Comparison of ENCODE assay signal across 2 cellular contexts in genomic region chr7:100791881-100792666, GRCh38.
TF ChIP-seq lines count a peak whose summit lies in the region.

No MANE protein-coding gene starts in this region.

TF ChIP-seq in HCT116, 20 proteins besides CTCF, POLR2A, EP300 and RAD21:
- TF ChIP-seq CEBPB (IDR thresholded peaks at IDR 0.05; ENCODE audit: low read depth) (no peak), YY1 (IDR thresholded peaks at IDR 0.05; ENCODE audit: extremely low read depth, insufficient replicate concordance, low read depth, low read length) (no peak), REST (IDR thresholded peaks at IDR 0.05; ENCODE audit: low read depth) (no peak), ELF1 (IDR thresholded peaks at IDR 0.05; ENCODE audit: borderline replicate concordance, low read depth) (no peak), POLR2AphosphoS5 (IDR thresholded peaks at IDR 0.05; ENCODE audit: low read depth, low read length) (no peak), EZH2 (IDR thresholded peaks at IDR 0.05) (no peak), FOSL1 (IDR thresholded peaks at IDR 0.05; ENCODE audit: low read depth) (no peak), ZNF274 (IDR thresholded peaks at IDR 0.05; ENCODE audit: low read depth, low read length) (no peak), CBX3 (IDR thresholded peaks at IDR 0.05; ENCODE audit: low read depth) (no peak), ZFX (IDR thresholded peaks at IDR 0.05) (no peak), SIN3A (IDR thresholded peaks at IDR 0.05; ENCODE audit: low read depth) (no peak), MAX (IDR thresholded peaks at IDR 0.05) (no peak)

TF ChIP-seq in H1, 55 proteins besides CTCF, POLR2A, EP300 and RAD21:
- TF ChIP-seq KDM4A (IDR thresholded peaks at IDR 0.05; ENCODE audit: low read depth, low read length, severe bottlenecking): no peak
- no peak for TF ChIP-seq TAF7 (optimal IDR thresholded peaks at IDR 0.05; ENCODE audit: borderline replicate concordance, low read depth, low read length)
- TF ChIP-seq RFX5 (IDR thresholded peaks at IDR 0.05; ENCODE audit: borderline replicate concordance, low read depth, low read length): no peak
- no peak for TF ChIP-seq BACH1 (IDR thresholded peaks at IDR 0.05; ENCODE audit: low read length)
- no peak for TF ChIP-seq TBP (IDR thresholded peaks at IDR 0.05; ENCODE audit: low read depth, low read length)
- TF ChIP-seq TAF1 (IDR thresholded peaks at IDR 0.05; ENCODE audit: low read depth, low read length): no peak
- no peak for TF ChIP-seq ATF3 (IDR thresholded peaks at IDR 0.05; ENCODE audit: insufficient read depth, low read depth, low read length)
- no peak for TF ChIP-seq PHF8 (conservative IDR thresholded peaks at IDR 0.05; ENCODE audit: low read depth, low read length)
- TF ChIP-seq SP1 (IDR thresholded peaks at IDR 0.05; ENCODE audit: low read depth, low read length): no peak
- TF ChIP-seq USF2 (IDR thresholded peaks at IDR 0.05; ENCODE audit: low read length): no peak
- TF ChIP-seq MAX (IDR thresholded peaks at IDR 0.05): no peak
- no peak for TF ChIP-seq KDM1A (IDR thresholded peaks at IDR 0.05; ENCODE audit: borderline replicate concordance, low read length)
- TF ChIP-seq TCF12 (IDR thresholded peaks at IDR 0.05; ENCODE audit: low read depth, low read length): no peak
- no peak for TF ChIP-seq HDAC6 (IDR thresholded peaks at IDR 0.05; ENCODE audit: low read depth, low read length)
- no peak for TF ChIP-seq CREB1 (IDR thresholded peaks at IDR 0.05)
- no peak for TF ChIP-seq CTBP2 (IDR thresholded peaks at IDR 0.05; ENCODE audit: borderline replicate concordance, insufficient read depth, insufficient read length, low read length)
- TF ChIP-seq SIN3A (conservative IDR thresholded peaks at IDR 0.05 in 1 of 2, IDR thresholded peaks at IDR 0.05 in 1 of 2; ENCODE audit: low read depth in 1 of 2, low read length in 2 of 2): no peak
- TF ChIP-seq RNF2 (IDR thresholded peaks at IDR 0.05; ENCODE audit: borderline replicate concordance, low read depth, low read length, missing control alignments, poor library complexity, severe bottlenecking): no peak
